In the genomic region with DNA sequence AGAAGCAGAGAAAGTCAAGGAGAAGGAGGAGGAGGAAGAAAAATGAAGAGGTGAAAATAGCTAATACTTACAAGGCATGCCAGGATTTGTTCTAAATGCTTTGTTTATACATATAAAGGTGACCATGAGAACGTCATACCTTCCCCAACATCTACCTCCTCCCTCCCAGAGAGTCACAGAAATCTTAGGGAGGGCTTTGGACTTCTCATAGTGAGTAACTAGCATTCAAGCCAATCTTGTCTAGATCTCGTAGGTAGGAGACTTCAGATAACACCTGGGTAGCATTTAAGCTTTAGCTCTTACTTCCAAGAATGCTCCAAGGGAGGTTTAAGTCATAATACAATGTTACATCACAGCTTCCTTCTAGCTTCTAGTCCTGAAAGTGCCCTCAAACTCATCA, we compare ENCODE assay signal across 21 cellular contexts.
"Had no signal": no experiment of that assay in that cellular context is flagged by ENCODE, and none has a peak within 500 bp of the region (broad histone marks: within the 10 kb centered on the region; RNA-seq: fewer than 3 reads in every experiment).

No MANE protein-coding gene starts in this region.

- FAIRE-seq: colon had no signal

- H3K4me1 ChIP-seq: adrenal gland, ascending aorta, esophagus muscularis mucosa, gastroesophageal sphincter, prostate gland, spleen, upper lobe of left lung had no signal

- H3K4me3 ChIP-seq: adrenal gland, ascending aorta, dorsolateral prefrontal cortex, esophagus muscularis mucosa, gastroesophageal sphincter, ovary, prostate gland, spleen, upper lobe of left lung had no signal

- H3K27me3 ChIP-seq: adrenal gland, ascending aorta, brain microvascular endothelial cell, dorsolateral prefrontal cortex, esophagus muscularis mucosa, gastroesophageal sphincter, neutrophil, ovary, upper lobe of left lung had no signal

- H3K4me3 Mint-ChIP-seq: activated CD4-positive, alpha-beta T cell treated with anti-CD3 and anti-CD28 coated beads for 36 hours; activated T-cell treated with anti-CD3 and anti-CD28 coated beads, Interleukin-2, amount 50 U/mL, for 24 hours; nephron had no signal

- H3K27ac Mint-ChIP-seq: activated B cell treated with CpG ODN at 0.5 μM for 24 hours; activated CD4-positive, alpha-beta T cell treated with anti-CD3 and anti-CD28 coated beads for 36 hours; activated naive CD8-positive, alpha-beta T cell; activated T-cell treated with anti-CD3 and anti-CD28 coated beads, Interleukin-2, amount 50 U/mL, for 24 hours; activated T-helper 17 cell treated with anti-CD3 and anti-CD28 coated beads, Interleukin-2, amount 50 U/mL, for 72 hours; effector memory CD8-positive, alpha-beta T cell; memory B cell; nephron had no signal

- H3K9me3 Mint-ChIP-seq: activated B cell treated with CpG ODN at 0.5 μM for 24 hours; activated T-cell treated with anti-CD3 and anti-CD28 coated beads, Interleukin-2, amount 50 U/mL, for 24 hours; activated T-helper 17 cell treated with anti-CD3 and anti-CD28 coated beads, Interleukin-2, amount 50 U/mL, for 72 hours; central memory CD8-positive, alpha-beta T cell; effector memory CD8-positive, alpha-beta T cell; memory B cell; nephron had no signal

- H3K27me3 Mint-ChIP-seq: activated CD4-positive, alpha-beta T cell treated with anti-CD3 and anti-CD28 coated beads for 36 hours; activated T-cell treated with anti-CD3 and anti-CD28 coated beads, Interleukin-2, amount 50 U/mL, for 24 hours had no signal

- H3K36me3 ChIP-seq: adrenal gland, ascending aorta, brain microvascular endothelial cell, esophagus muscularis mucosa, gastroesophageal sphincter, neutrophil, ovary, prostate gland, spleen, upper lobe of left lung had no signal

- H3K36me3 Mint-ChIP-seq: activated naive CD8-positive, alpha-beta T cell; memory B cell had no signal

- H3K4me1 Mint-ChIP-seq: activated B cell treated with CpG ODN at 0.5 μM for 24 hours; activated CD4-positive, alpha-beta T cell treated with anti-CD3 and anti-CD28 coated beads for 36 hours; activated T-helper 17 cell treated with anti-CD3 and anti-CD28 coated beads, Interleukin-2, amount 50 U/mL, for 72 hours; central memory CD8-positive, alpha-beta T cell; nephron had no signal

- H3K27ac ChIP-seq: adrenal gland, ascending aorta, brain microvascular endothelial cell, dorsolateral prefrontal cortex, esophagus muscularis mucosa, gastroesophageal sphincter, neutrophil, ovary, prostate gland, spleen, upper lobe of left lung had no signal

- DNase-seq: spleen had no signal

- H3K9me3 ChIP-seq: adrenal gland, ascending aorta, esophagus muscularis mucosa, gastroesophageal sphincter, neutrophil, ovary, prostate gland, spleen, upper lobe of left lung had no signal
